Comparison of ENCODE assay signal across 28 cellular contexts in the genomic region with DNA sequence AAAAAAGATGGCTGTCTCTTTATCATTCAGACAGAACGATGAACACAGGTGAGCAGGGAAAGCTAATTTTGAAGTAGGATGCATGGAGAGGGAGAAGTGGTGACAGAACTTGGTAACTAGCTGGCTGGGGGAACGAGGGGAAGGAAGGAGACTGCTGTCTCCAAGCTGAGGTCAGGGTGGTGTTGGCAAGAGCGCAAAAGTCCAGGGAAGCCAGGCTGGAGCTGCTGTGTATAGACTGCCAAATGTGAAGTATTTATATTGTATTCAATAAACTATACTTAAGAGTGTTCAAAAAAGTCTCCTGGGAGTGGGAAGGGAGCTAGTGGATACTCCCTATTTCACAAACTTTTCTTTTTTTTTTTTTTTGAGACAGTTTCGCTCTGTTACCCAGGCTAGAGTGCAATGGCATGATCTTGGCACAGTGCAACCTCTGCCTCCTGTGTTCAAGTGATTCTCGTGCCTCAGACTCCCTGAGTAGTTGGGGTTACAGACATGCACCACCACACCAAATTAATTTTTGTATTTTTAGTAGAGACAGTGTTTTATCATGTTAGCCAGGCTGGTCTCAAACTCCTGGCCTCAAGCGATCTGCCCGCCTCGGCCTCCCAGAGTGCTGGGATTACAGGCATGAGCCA. TPM values are rescaled to one million over a fixed set of nuclear protein-coding genes. Genes with fewer than 3 reads are reported as not detected.
"Had no signal": no experiment of that assay in that cellular context is flagged by ENCODE, and none has a peak within 500 bp of the region (broad histone marks: within the 10 kb centered on the region; RNA-seq: fewer than 3 reads in every experiment).

No MANE protein-coding gene starts in this region.

- H3K4me1 ChIP-seq: ascending aorta, heart left ventricle, stomach had no signal

- H3K9me3 ChIP-seq: ascending aorta, gastroesophageal sphincter, heart left ventricle, stomach had no signal

- H3K27me3 Mint-ChIP-seq: central memory CD8-positive, alpha-beta T cell had no signal

- H3K4me3 ChIP-seq: ascending aorta, coronary artery, gastroesophageal sphincter, heart left ventricle, skin epidermis, stomach had no signal

- FAIRE-seq: kidney had no signal

- H3K27me3 ChIP-seq: ascending aorta, gastroesophageal sphincter, heart left ventricle, stomach had no signal

- H3K4me3 Mint-ChIP-seq: activated T-helper 1 cell treated with anti-CD3 and anti-CD28 coated beads, Interleukin-12 subunit alpha, Interleukin-12 subunit beta, Interleukin-2, Interleukin-4 antibody, amounts not matched to agents 30 ng/mL and 10 ng/mL and 1 ng/mL, durations not matched to agents 14 hours and 24 hours and 36 hours; central memory CD8-positive, alpha-beta T cell; nephron progenitor cell had no signal

- ATAC-seq: gastroesophageal sphincter, heart left ventricle, left lobe of liver had no signal

- H3K9me3 Mint-ChIP-seq: activated T-helper 1 cell treated with anti-CD3 and anti-CD28 coated beads, Interleukin-12 subunit alpha, Interleukin-12 subunit beta, Interleukin-2, Interleukin-4 antibody, amounts not matched to agents 30 ng/mL and 10 ng/mL and 1 ng/mL, durations not matched to agents 14 hours and 24 hours and 36 hours; central memory CD8-positive, alpha-beta T cell; nephron progenitor cell had no signal

- H3K27ac ChIP-seq: ascending aorta, coronary artery, gastroesophageal sphincter, heart left ventricle, skin epidermis, stomach had no signal

- H3K27ac Mint-ChIP-seq: activated T-helper 1 cell treated with anti-CD3 and anti-CD28 coated beads, Interleukin-12 subunit alpha, Interleukin-12 subunit beta, Interleukin-2, Interleukin-4 antibody, amounts not matched to agents 30 ng/mL and 10 ng/mL and 1 ng/mL, durations not matched to agents 14 hours and 24 hours and 36 hours; nephron progenitor cell had no signal

- DNase-seq: activated CD4-positive, alpha-beta T cell treated with anti-CD3 and anti-CD28 coated beads, Interleukin-2, amount 50 U/mL, for 4 hours; activated naive CD4-positive, alpha-beta T cell; activated T-cell treated with anti-CD3 and anti-CD28 coated beads for 4 hours; kidney; mammary epithelial cell; nephron progenitor cell; occipital lobe; retina; stimulated activated CD4-positive, alpha-beta T cell treated with anti-CD3 and anti-CD28 coated beads, Interleukin-15, amount 100 ng/mL, for 24 hours; stimulated activated CD4-positive, alpha-beta T cell treated with anti-CD3 and anti-CD28 coated beads, Interleukin-4, amount 100 ng/mL, for 1 hour; stomach; SW 1271; T-helper 9 cell had no signal

RNA-seq across cellular contexts. Expression of gene CCDC200, which starts 8.6 kb away (rescaled TPM):
- total RNA-seq: ascending aorta, gastroesophageal sphincter, heart left ventricle, kidney, left lobe of liver, mammary epithelial cell, occipital lobe, posterior vena cava, SK-MEL-5, temporal lobe, urinary bladder had no signal
- polyA plus RNA-seq: esophagus, heart left ventricle, mammary epithelial cell, stomach, urinary bladder had no signal

RNA-seq across cellular contexts. Expression of gene RNU2-1, which starts 13.9 kb away (rescaled TPM):
- total RNA-seq: ascending aorta, gastroesophageal sphincter, myocyte, occipital lobe, SK-MEL-5, stomach, temporal lobe, urinary bladder had no signal
- polyA plus RNA-seq: adipose tissue, esophagus, heart left ventricle, mammary epithelial cell, stomach, urinary bladder had no signal
